Comparison of ENCODE assay signal across 10 cellular contexts in genomic region chr2:241560181-241560882, GRCh38. TPM values are rescaled to one million over a fixed set of nuclear protein-coding genes. Genes with fewer than 3 reads are reported as not detected.
DNase-seq lines count a peak whose midpoint lies in the region; ATAC-seq and FAIRE-seq lines count a peak whose summit lies in the region.
"Had no signal": no experiment of that assay in that cellular context is flagged by ENCODE, and none has a peak within 500 bp of the region (broad histone marks: within the 10 kb centered on the region; RNA-seq: fewer than 3 reads in every experiment).

No MANE protein-coding gene starts in this region.

- H3K36me3 ChIP-seq in duodenal mucosa (ENCODE audit: control insufficient read depth in 1 of 2, insufficient read depth in 2 of 2, low read length in 2 of 2), result no peaks in the 10 kb centered on the region

- H3K27me3 Mint-ChIP-seq in stimulated activated naive CD8-positive, alpha-beta T cell treated with anti-CD3 and anti-CD28 coated beads, Interleukin-15, amount 100 ng/mL, for 72 hours, result peaks cover 63% of the 10 kb centered on the region
- peaks cover 29 to 52% (median 34%) of the 10 kb centered on the region in 3 donors for H3K27me3 Mint-ChIP-seq in naive B cell

- ATAC-seq in stimulated activated naive CD8-positive, alpha-beta T cell treated with anti-CD3 and anti-CD28 coated beads, Interleukin-15, amount 100 ng/mL, for 72 hours, result peak; percentile 6
- no peak for ATAC-seq in stimulated activated naive CD8-positive, alpha-beta T cell treated with anti-CD3 and anti-CD28 coated beads, Interleukin-15, Interleukin-2, amounts not matched to agents 100 U/mL and 50 U/mL, for 24 hours
- ATAC-seq in naive B cell (ENCODE audit: low read depth in 2 of 2) (no peak), HG02763 (IDR thresholded peaks at IDR 0.05; ENCODE audit: unreplicated experiment) (no peak)

- no peak for FAIRE-seq in RCC 7860 (lab: Jason Lieb, UNC)

- H3K9me3 Mint-ChIP-seq in stimulated activated naive CD8-positive, alpha-beta T cell treated with anti-CD3 and anti-CD28 coated beads, Interleukin-15, amount 100 ng/mL, for 72 hours, result peaks cover 12 to 15% of the 10 kb centered on the region in 2 donors
- H3K9me3 Mint-ChIP-seq in naive B cell, result peaks cover 13 to 30% (median 27%) of the 10 kb centered on the region in 7 donors

- H3K4me1 ChIP-seq in duodenal mucosa (ENCODE audit: control insufficient read depth in 1 of 2, insufficient read depth in 2 of 2, low read length in 2 of 2), result peaks cover 9% of the 10 kb centered on the region in 2 donors

- H3K4me3 Mint-ChIP-seq in stimulated activated naive CD8-positive, alpha-beta T cell treated with anti-CD3 and anti-CD28 coated beads, Interleukin-15, amount 100 ng/mL, for 72 hours, result peak overlapping the region in 1 of 2 donors; percentile 46
- peak overlapping the region in 5 of 8 donors; percentile 70 to 80 (median 77) for H3K4me3 Mint-ChIP-seq in naive B cell

- H3K27ac Mint-ChIP-seq in stimulated activated naive CD8-positive, alpha-beta T cell treated with anti-CD3 and anti-CD28 coated beads, Interleukin-15, amount 100 ng/mL, for 72 hours, result no peak overlapping the region
- H3K27ac Mint-ChIP-seq in naive B cell, result no peak overlapping the region

- H3K4me1 Mint-ChIP-seq in stimulated activated naive CD8-positive, alpha-beta T cell treated with anti-CD3 and anti-CD28 coated beads, Interleukin-15, amount 100 ng/mL, for 72 hours, result peaks cover 18% of the 10 kb centered on the region
- peaks cover 0 to 13% (median 7%) of the 10 kb centered on the region in 3 donors for H3K4me1 Mint-ChIP-seq in naive B cell

- no peak for DNase-seq in stimulated activated naive CD8-positive, alpha-beta T cell treated with anti-CD3 and anti-CD28 coated beads, Interleukin-15, amount 100 ng/mL, for 72 hours
- DNase-seq in stimulated activated naive CD8-positive, alpha-beta T cell treated with anti-CD3 and anti-CD28 coated beads, Interleukin-15, Interleukin-2, amounts not matched to agents 100 U/mL and 50 U/mL, for 24 hours, result no peak
- no peak for DNase-seq in naive B cell
- no peak for DNase-seq in AG20443 (ENCODE audit: low spot score)
- DNase-seq in RCC 7860 (ENCODE audit: low spot score), result no peak
- DNase-seq in effector CD8-positive, alpha-beta T cell (lab: John Stamatoyannopoulos, UW), result no peak
- DNase-seq: DMS 273 treated with DMSO at 0.1 percent for 48 hours, SHP77 had no signal

- H3K9me3 ChIP-seq in duodenal mucosa (ENCODE audit: control insufficient read depth in 1 of 2, low read length in 2 of 2), result no peaks in the 10 kb centered on the region

- H3K27me3 ChIP-seq in duodenal mucosa (ENCODE audit: control insufficient read depth in 1 of 2, insufficient read depth in 2 of 2, low read length in 2 of 2), result peaks cover 0 to 9% of the 10 kb centered on the region in 2 donors

- peak overlapping the region; percentile 20 for H3K27ac ChIP-seq in duodenal mucosa (ENCODE audit: low read depth, low read length)

- H3K4me3 ChIP-seq in duodenal mucosa (ENCODE audit: low read depth in 1 of 2, low read length in 2 of 2), result peak overlapping the region; percentile 58 to 70

- H3K9ac ChIP-seq in duodenal mucosa (ENCODE audit: low read depth in 1 of 2, low read length in 2 of 2), result peak overlapping the region in 1 of 2 donors; percentile 54

- H3K36me3 Mint-ChIP-seq in naive B cell, result peaks cover 9 to 21% of the 10 kb centered on the region in 2 donors

RNA-seq across cellular contexts. Expression of gene BOK, which starts 1.8 kb away (rescaled TPM):
- under 1 TPM in 1 of 6 donors, not detected in 5; 0.09 TPM for polyA plus RNA-seq in naive B cell (ENCODE audit: low read depth in 6 of 6)

RNA-seq across cellular contexts. Expression of gene STK25, which starts 51.9 kb away (rescaled TPM):
- polyA plus RNA-seq in naive B cell (ENCODE audit: low read depth in 6 of 6), result 100 to 1,000 TPM in 2 of 6 donors, 10 to 100 TPM in 4; 82.2 to 148 (median 87.7) TPM
